Comparison of ENCODE assay signal across 1 cellular context in the genomic region with DNA sequence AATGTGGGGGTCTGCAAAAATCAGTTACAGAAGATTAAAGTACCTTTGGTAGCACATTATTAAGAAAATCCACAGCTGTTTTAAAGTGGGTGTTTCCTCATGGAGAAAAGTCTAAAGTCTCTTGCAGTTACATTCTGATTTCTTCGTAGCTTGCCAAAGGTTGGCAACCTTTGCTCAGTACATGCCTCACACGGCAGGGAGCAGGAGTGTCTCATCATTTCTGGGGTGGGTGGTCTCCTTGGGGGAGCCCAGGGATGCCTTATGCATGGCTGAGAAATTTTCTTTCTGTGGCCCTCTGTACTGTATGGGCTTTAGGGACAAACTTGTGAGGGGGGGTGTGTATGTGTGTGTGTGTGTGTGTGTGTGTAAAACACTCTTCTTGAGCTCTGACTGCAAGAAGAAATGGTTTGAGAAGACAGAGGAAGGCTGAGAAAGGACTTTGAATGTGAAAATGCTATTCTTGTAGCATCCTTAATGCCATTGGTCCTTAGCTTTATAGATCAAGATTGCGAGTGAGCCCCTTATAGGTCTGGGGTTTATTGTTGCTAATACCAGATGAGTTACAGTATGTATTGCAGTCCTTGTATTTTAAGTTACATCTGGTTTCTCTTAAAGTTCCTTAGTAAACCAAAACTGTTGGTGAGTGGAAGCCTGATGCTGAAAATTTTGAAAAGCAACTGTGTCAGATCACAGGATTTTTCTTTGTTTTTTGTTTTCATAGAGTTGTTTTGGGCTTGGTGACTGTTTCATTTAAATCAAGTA.
TF ChIP-seq lines count a peak whose summit lies in the region.

No MANE protein-coding gene starts in this region.

TF ChIP-seq in SK-N-SH treated with all-trans-retinoic acid at 6 μM for 48 hours, 23 proteins besides CTCF, POLR2A, EP300 and RAD21 (continued from another document):
- TF ChIP-seq, protein P1, sequence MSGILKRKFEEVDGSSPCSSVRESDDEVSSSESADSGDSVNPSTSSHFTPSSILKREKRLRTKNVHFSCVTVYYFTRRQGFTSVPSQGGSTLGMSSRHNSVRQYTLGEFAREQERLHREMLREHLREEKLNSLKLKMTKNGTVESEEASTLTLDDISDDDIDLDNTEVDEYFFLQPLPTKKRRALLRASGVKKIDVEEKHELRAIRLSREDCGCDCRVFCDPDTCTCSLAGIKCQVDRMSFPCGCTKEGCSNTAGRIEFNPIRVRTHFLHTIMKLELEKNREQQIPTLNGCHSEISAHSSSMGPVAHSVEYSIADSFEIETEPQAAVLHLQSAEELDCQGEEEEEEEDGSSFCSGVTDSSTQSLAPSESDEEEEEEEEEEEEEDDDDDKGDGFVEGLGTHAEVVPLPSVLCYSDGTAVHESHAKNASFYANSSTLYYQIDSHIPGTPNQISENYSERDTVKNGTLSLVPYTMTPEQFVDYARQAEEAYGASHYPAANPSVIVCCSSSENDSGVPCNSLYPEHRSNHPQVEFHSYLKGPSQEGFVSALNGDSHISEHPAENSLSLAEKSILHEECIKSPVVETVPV (CRISPR knock-in tag; IDR thresholded peaks at IDR 0.05): no peak
- TF ChIP-seq OSR1 (CRISPR knock-in tag; IDR thresholded peaks at IDR 0.05) (no peak), ESRRG (CRISPR knock-in tag; IDR thresholded peaks at IDR 0.05) (no peak), SNAI2 (CRISPR knock-in tag; IDR thresholded peaks at IDR 0.05) (no peak), BACH2 (CRISPR knock-in tag; IDR thresholded peaks at IDR 0.05; ENCODE audit: borderline replicate concordance) (no peak)
